ENCODE assay signal across 25 cellular contexts in the genomic region with DNA sequence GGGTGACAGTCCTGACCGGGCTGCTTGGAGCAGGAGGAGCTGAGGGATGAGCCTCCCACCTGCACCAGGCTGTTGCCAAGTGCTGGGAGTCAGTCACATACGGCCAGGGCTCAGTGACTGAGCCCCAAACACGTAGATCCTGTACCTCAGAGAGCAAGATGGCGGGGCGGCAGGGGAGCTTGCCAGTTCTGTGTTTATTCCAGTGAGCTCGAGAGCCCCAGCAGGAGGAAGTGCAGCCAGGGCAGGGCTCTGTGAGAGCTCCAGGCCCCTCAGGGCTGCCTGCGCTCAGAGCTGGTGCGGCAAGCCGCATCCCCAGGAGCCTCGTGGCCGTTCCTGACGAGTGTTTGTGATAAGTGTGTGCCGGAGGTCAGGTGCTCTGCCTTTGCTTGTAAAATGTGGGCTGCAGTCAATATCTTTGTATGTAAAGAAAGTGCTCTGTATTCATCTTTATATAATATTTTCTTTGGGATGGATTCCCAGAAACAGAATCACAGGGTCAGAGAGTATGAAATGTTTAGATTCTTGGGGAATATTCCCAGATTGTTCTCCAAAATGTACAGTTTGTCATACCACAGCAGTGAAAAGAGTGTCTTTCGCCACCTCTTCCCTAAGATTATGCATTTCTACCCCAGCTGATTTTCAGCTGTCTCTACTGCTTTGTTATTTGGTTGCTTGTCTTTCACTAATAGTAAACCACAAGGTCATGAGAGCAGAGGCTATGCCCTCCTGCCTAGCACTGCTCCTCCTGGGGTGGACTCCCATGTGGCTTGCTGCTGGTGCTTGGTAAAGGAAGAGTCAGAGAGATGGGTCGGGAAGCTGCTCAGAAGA. TPM values are rescaled to one million over a fixed set of nuclear protein-coding genes. Genes with fewer than 3 reads are reported as not detected.
DNase-seq lines count a peak whose midpoint lies in the region; ATAC-seq and TF ChIP-seq lines count a peak whose summit lies in the region.
"Had no signal": no experiment of that assay in that cellular context is flagged by ENCODE, and none has a peak within 500 bp of the region (broad histone marks: within the 10 kb centered on the region; RNA-seq: fewer than 3 reads in every experiment).

No MANE protein-coding gene starts in this region.

- no peak overlapping the region for H2AK5ac ChIP-seq in H9 (ENCODE audit: insufficient read length, low read length)

- H3K27me3 Mint-ChIP-seq in activated CD8-positive, alpha-beta T cell treated with anti-CD3 and anti-CD28 coated beads, Interleukin-2, amount 10 ng/mL, durations not matched to agents 7 days and 5 days (ENCODE audit: low read depth), result no peaks in the 10 kb centered on the region
- H3K27me3 Mint-ChIP-seq in activated CD8-positive, alpha-beta T cell treated with anti-CD3 and anti-CD28 coated beads for 36 hours, result no peaks in the 10 kb centered on the region
- no peaks in the 10 kb centered on the region for H3K27me3 Mint-ChIP-seq in H9 (ENCODE audit: low read depth)
- no peaks in the 10 kb centered on the region for H3K27me3 Mint-ChIP-seq in CD4-positive, alpha-beta T cell
- H3K27me3 Mint-ChIP-seq: activated CD4-positive, alpha-beta memory T cell treated with anti-CD3 and anti-CD28 coated beads, Interleukin-2, amount 10 ng/mL, durations not matched to agents 7 days and 5 days; activated naive CD8-positive, alpha-beta T cell treated with anti-CD3 and anti-CD28 coated beads, Interleukin-2, amount 10 ng/mL, durations not matched to agents 7 days and 5 days; dendritic cell treated with granulocyte-macrophage colony-stimulating factor and Interleukin-4, amounts not matched to agents 40 ng/mL and 50 ng/mL, for 4 days; natural killer cell treated with Interleukin-12 subunit alpha and Interleukin-12 subunit beta and Interleukin-15 and Interleukin-18, amount 100 ng/mL, for 72 hours had no signal

- H3K56ac ChIP-seq in H9 (ENCODE audit: insufficient read length, low read depth, low read length), result no peak overlapping the region

- CTCF ChIA-PET in activated CD8-positive, alpha-beta T cell treated with anti-CD3 and anti-CD28 coated beads, Interleukin-2, amount 10 ng/mL, durations not matched to agents 7 days and 5 days (lab: Charles Lee), result interaction anchor here (0.7 kb wide), 1 partner anchor 52 kb away, joined by 3 read pairs; no protein-coding TSS in a partner anchor
- CTCF ChIA-PET in activated CD8-positive, alpha-beta T cell treated with anti-CD3 and anti-CD28 coated beads for 36 hours (lab: Charles Lee), result interaction anchor here (1.1 to 1.2 kb wide), 2 partner anchors 45 to 60 kb away, joined by 3 to 4 read pairs; no protein-coding TSS in a partner anchor
- CTCF ChIA-PET in CD4-positive, alpha-beta T cell (lab: Charles Lee), result no interaction called here

- H3K4me1 ChIP-seq in H9 (ENCODE audit: insufficient read depth, low read length) (no peaks in the 10 kb centered on the region), foreskin keratinocyte (no peaks in the 10 kb centered on the region)

- H3K9me3 ChIP-seq in H9 (ENCODE audit: control insufficient read depth, low read depth, low read length) (no peaks in the 10 kb centered on the region), neural cell (ENCODE audit: low read length) (no peaks in the 10 kb centered on the region)
- no peaks in the 10 kb centered on the region for H3K9me3 ChIP-seq in CD4-positive, alpha-beta T cell (ENCODE audit: control insufficient read depth, low read length)
- H3K9me3 ChIP-seq: esophagus muscularis mucosa, ovary had no signal

- H3K9me3 Mint-ChIP-seq in activated CD8-positive, alpha-beta T cell treated with anti-CD3 and anti-CD28 coated beads, Interleukin-2, amount 10 ng/mL, durations not matched to agents 7 days and 5 days (ENCODE audit: insufficient read depth), result no peaks in the 10 kb centered on the region
- no peaks in the 10 kb centered on the region for H3K9me3 Mint-ChIP-seq in activated CD8-positive, alpha-beta T cell treated with anti-CD3 and anti-CD28 coated beads for 36 hours
- H3K9me3 Mint-ChIP-seq in H9, result no peaks in the 10 kb centered on the region
- no peaks in the 10 kb centered on the region for H3K9me3 Mint-ChIP-seq in CD4-positive, alpha-beta T cell
- H3K9me3 Mint-ChIP-seq: activated CD4-positive, alpha-beta memory T cell treated with anti-CD3 and anti-CD28 coated beads, Interleukin-2, amount 10 ng/mL, durations not matched to agents 7 days and 5 days; activated naive CD8-positive, alpha-beta T cell treated with anti-CD3 and anti-CD28 coated beads, Interleukin-2, amount 10 ng/mL, durations not matched to agents 7 days and 5 days; dendritic cell treated with granulocyte-macrophage colony-stimulating factor and Interleukin-4, amounts not matched to agents 40 ng/mL and 50 ng/mL, for 4 days; natural killer cell treated with Interleukin-12 subunit alpha and Interleukin-12 subunit beta and Interleukin-15 and Interleukin-18, amount 100 ng/mL, for 72 hours had no signal

- H3K23me2 ChIP-seq in H9 (ENCODE audit: insufficient read length, low read depth, low read length, poor library complexity, severe bottlenecking), result no peaks in the 10 kb centered on the region

- H2BK15ac ChIP-seq in H9 (ENCODE audit: low read depth, low read length), result no peak overlapping the region

- no peak overlapping the region for H3K14ac ChIP-seq in H9 (ENCODE audit: insufficient read depth, low read length)

- H4K8ac ChIP-seq in H9 (replicated peaks; ENCODE audit: insufficient read length, low read depth, low read length), result no peak overlapping the region

- POLR2A ChIA-PET in activated CD8-positive, alpha-beta T cell treated with anti-CD3 and anti-CD28 coated beads, Interleukin-2, amount 10 ng/mL, durations not matched to agents 7 days and 5 days (lab: Charles Lee), result no interaction called here
- POLR2A ChIA-PET in activated CD8-positive, alpha-beta T cell treated with anti-CD3 and anti-CD28 coated beads for 36 hours (lab: Charles Lee), result interaction anchor here (0.8 to 1.4 kb wide), 2 partner anchors 7 to 213 kb away, joined by 3 read pairs; no protein-coding TSS in a partner anchor
- POLR2A ChIA-PET in CD4-positive, alpha-beta T cell (lab: Charles Lee), result no interaction called here

- no peak for ATAC-seq in activated CD8-positive, alpha-beta T cell treated with anti-CD3 and anti-CD28 coated beads, Interleukin-2, amount 10 ng/mL, durations not matched to agents 7 days and 5 days
- no peak for ATAC-seq in activated CD8-positive, alpha-beta T cell treated with anti-CD3 and anti-CD28 coated beads for 36 hours
- ATAC-seq in foreskin keratinocyte, result no peak
- no peak for ATAC-seq in CD4-positive, alpha-beta T cell (ENCODE audit: poor library complexity)
- ATAC-seq: Panc1 had no signal

- no peak overlapping the region for H2BK120ac ChIP-seq in H9 (ENCODE audit: low read depth, low read length, poor library complexity, severe bottlenecking)

- H2BK5ac ChIP-seq in H9 (ENCODE audit: insufficient read length, low read length), result no peak overlapping the region

- H3K27me3 ChIP-seq in H9 (ENCODE audit: insufficient read depth, low read length), result no peaks in the 10 kb centered on the region
- H3K27me3 ChIP-seq in neural cell (ENCODE audit: insufficient read depth, low read depth, low read length), result no peaks in the 10 kb centered on the region
- H3K27me3 ChIP-seq in foreskin keratinocyte, result no peaks in the 10 kb centered on the region
- H3K27me3 ChIP-seq in CD4-positive, alpha-beta T cell (ENCODE audit: control insufficient read depth, insufficient read depth, low read length), result no peaks in the 10 kb centered on the region
- H3K27me3 ChIP-seq: esophagus muscularis mucosa, ovary had no signal

- H4K5ac ChIP-seq in H9 (ENCODE audit: insufficient read length, low read depth, low read length), result no peak overlapping the region

- no peak overlapping the region for H2BK12ac ChIP-seq in H9 (ENCODE audit: insufficient read length, low read depth, low read length)

- no peak overlapping the region for H4K91ac ChIP-seq in H9 (ENCODE audit: insufficient read length, low read depth, low read length)

- TF ChIP-seq EP300 in neural cell (conservative IDR thresholded peaks at IDR 0.05; ENCODE audit: poor library complexity, severe bottlenecking), result no peak

- no peak overlapping the region for H3K4ac ChIP-seq in H9 (ENCODE audit: low read depth, low read length)

- H4K20me1 ChIP-seq in H9 (ENCODE audit: control insufficient read depth, insufficient read depth, insufficient read length) (no peaks in the 10 kb centered on the region), neural cell (ENCODE audit: insufficient read depth) (no peaks in the 10 kb centered on the region)

- peaks cover 83% of the 10 kb centered on the region for H3K36me3 Mint-ChIP-seq in activated CD8-positive, alpha-beta T cell treated with anti-CD3 and anti-CD28 coated beads, Interleukin-2, amount 10 ng/mL, durations not matched to agents 7 days and 5 days (ENCODE audit: low read depth)
- peaks cover 83% of the 10 kb centered on the region for H3K36me3 Mint-ChIP-seq in activated CD8-positive, alpha-beta T cell treated with anti-CD3 and anti-CD28 coated beads for 36 hours (ENCODE audit: low read depth)
- H3K36me3 Mint-ChIP-seq in H9 (ENCODE audit: insufficient read depth in 1 of 3, low read depth in 3 of 3), result peaks cover 43 to 88% (median 86%) of the 10 kb centered on the region in 3 experiments; a peak in 6 of 7 replicates
- H3K36me3 Mint-ChIP-seq in CD4-positive, alpha-beta T cell (ENCODE audit: low read depth), result peaks cover 72% of the 10 kb centered on the region

- H3T11ph ChIP-seq in H9 (ENCODE audit: low read length), result no peak overlapping the region

- H3K27ac ChIP-seq in H9 (ENCODE audit: insufficient read length, low read depth, low read length) (no peak overlapping the region), neural cell (ENCODE audit: low read length) (peak overlapping the region; percentile 39), foreskin keratinocyte (no peak overlapping the region)
- no peak overlapping the region for H3K27ac ChIP-seq in CD4-positive, alpha-beta T cell (ENCODE audit: low read depth, low read length)
- H3K27ac ChIP-seq: esophagus muscularis mucosa, ovary had no signal

- H3K9ac ChIP-seq in H9 (ENCODE audit: extremely low read depth, insufficient read length, low read length) (no peak overlapping the region), neural cell (ENCODE audit: low read length) (no peak overlapping the region)

- no peak for DNase-seq in activated CD8-positive, alpha-beta T cell treated with anti-CD3 and anti-CD28 coated beads, Interleukin-2, amount 10 ng/mL, durations not matched to agents 7 days and 5 days
- DNase-seq in activated CD8-positive, alpha-beta T cell treated with anti-CD3 and anti-CD28 coated beads for 36 hours, result no peak
- DNase-seq in H9 (no peak), cerebellar cortex (ENCODE audit: low spot score) (peak; percentile 54), foreskin keratinocyte (no peak)
- no peak for DNase-seq in activated CD8-positive, alpha-beta memory T cell treated with anti-CD3 and anti-CD28 coated beads, Interleukin-2, amount 50 U/mL, for 4 hours
- no peak for DNase-seq in CD4-positive, alpha-beta T cell
- DNase-seq: activated CD4-positive, alpha-beta memory T cell treated with anti-CD3 and anti-CD28 coated beads, Interleukin-2, amount 10 ng/mL, durations not matched to agents 7 days and 5 days; activated effector memory CD4-positive, alpha-beta T cell treated with Interleukin-2 at 50 U/mL for 16 hours; activated naive CD8-positive, alpha-beta T cell treated with anti-CD3 and anti-CD28 coated beads, Interleukin-2, amount 10 ng/mL, durations not matched to agents 7 days and 5 days; central memory CD4-positive, alpha-beta T cell; foreskin fibroblast; KBM-7; NCI-H2029; NCI-H226; NCI-H774; ovary; SIG-M5; stimulated activated naive CD4-positive, alpha-beta T cell treated with Interleukin-2 at 50 U/mL for 16 hours had no signal

- H2AFZ ChIP-seq in H9 (ENCODE audit: low read length), result no peak overlapping the region
- no peak overlapping the region for H2AFZ ChIP-seq in neural cell (ENCODE audit: low read depth, low read length)

- H3K36me3 ChIP-seq in neural cell (ENCODE audit: insufficient read depth, low read length), result peaks cover 18% of the 10 kb centered on the region
- H3K36me3 ChIP-seq: ovary had no signal

- no peaks in the 10 kb centered on the region for H3F3A ChIP-seq in neural cell (ENCODE audit: insufficient read depth, low read length, poor library complexity, severe bottlenecking)

- WGBS in H9 (ENCODE audit: extremely low coverage, insufficient read length, low lambda C conversion rate), result no CpG with 5 or more reads among the region's 15 CpGs

- no peaks in the 10 kb centered on the region for H3K9me2 ChIP-seq in neural cell (ENCODE audit: insufficient read depth, low read length)

- H3K27ac Mint-ChIP-seq in activated CD8-positive, alpha-beta T cell treated with anti-CD3 and anti-CD28 coated beads, Interleukin-2, amount 10 ng/mL, durations not matched to agents 7 days and 5 days, result peak overlapping the region; percentile 25
- H3K27ac Mint-ChIP-seq in activated CD8-positive, alpha-beta T cell treated with anti-CD3 and anti-CD28 coated beads for 36 hours, result no peak overlapping the region
- peak overlapping the region in 2 of 3 experiments; percentile 24 to 65; a peak in 2 of 7 replicates for H3K27ac Mint-ChIP-seq in H9
- H3K27ac Mint-ChIP-seq in CD4-positive, alpha-beta T cell, result no peak overlapping the region
- H3K27ac Mint-ChIP-seq: activated CD4-positive, alpha-beta memory T cell treated with anti-CD3 and anti-CD28 coated beads, Interleukin-2, amount 10 ng/mL, durations not matched to agents 7 days and 5 days; activated naive CD8-positive, alpha-beta T cell treated with anti-CD3 and anti-CD28 coated beads, Interleukin-2, amount 10 ng/mL, durations not matched to agents 7 days and 5 days; dendritic cell treated with granulocyte-macrophage colony-stimulating factor and Interleukin-4, amounts not matched to agents 40 ng/mL and 50 ng/mL, for 4 days; natural killer cell treated with Interleukin-12 subunit alpha and Interleukin-12 subunit beta and Interleukin-15 and Interleukin-18, amount 100 ng/mL, for 72 hours had no signal

- no peak overlapping the region for H3K18ac ChIP-seq in H9 (ENCODE audit: insufficient read length, low read depth, low read length)

- H3K79me2 ChIP-seq in H9 (ENCODE audit: insufficient read depth, low read length) (no peaks in the 10 kb centered on the region), neural cell (replicated peaks; ENCODE audit: insufficient read depth, low read length) (no peaks in the 10 kb centered on the region)

- no peak overlapping the region for H3K4me3 Mint-ChIP-seq in activated CD8-positive, alpha-beta T cell treated with anti-CD3 and anti-CD28 coated beads, Interleukin-2, amount 10 ng/mL, durations not matched to agents 7 days and 5 days
- H3K4me3 Mint-ChIP-seq in activated CD8-positive, alpha-beta T cell treated with anti-CD3 and anti-CD28 coated beads for 36 hours, result no peak overlapping the region
- H3K4me3 Mint-ChIP-seq in H9, result no peak overlapping the region
- no peak overlapping the region for H3K4me3 Mint-ChIP-seq in CD4-positive, alpha-beta T cell
- H3K4me3 Mint-ChIP-seq: activated CD4-positive, alpha-beta memory T cell treated with anti-CD3 and anti-CD28 coated beads, Interleukin-2, amount 10 ng/mL, durations not matched to agents 7 days and 5 days; activated naive CD8-positive, alpha-beta T cell treated with anti-CD3 and anti-CD28 coated beads, Interleukin-2, amount 10 ng/mL, durations not matched to agents 7 days and 5 days; dendritic cell treated with granulocyte-macrophage colony-stimulating factor and Interleukin-4, amounts not matched to agents 40 ng/mL and 50 ng/mL, for 4 days; natural killer cell treated with Interleukin-12 subunit alpha and Interleukin-12 subunit beta and Interleukin-15 and Interleukin-18, amount 100 ng/mL, for 72 hours had no signal

- H3K4me1 Mint-ChIP-seq in activated CD8-positive, alpha-beta T cell treated with anti-CD3 and anti-CD28 coated beads, Interleukin-2, amount 10 ng/mL, durations not matched to agents 7 days and 5 days (ENCODE audit: low read depth), result no peaks in the 10 kb centered on the region
- H3K4me1 Mint-ChIP-seq in activated CD8-positive, alpha-beta T cell treated with anti-CD3 and anti-CD28 coated beads for 36 hours (ENCODE audit: low read depth), result no peaks in the 10 kb centered on the region
- no peaks in the 10 kb centered on the region for H3K4me1 Mint-ChIP-seq in H9
- H3K4me1 Mint-ChIP-seq in CD4-positive, alpha-beta T cell (ENCODE audit: low read depth), result no peaks in the 10 kb centered on the region
- H3K4me1 Mint-ChIP-seq: activated CD4-positive, alpha-beta memory T cell treated with anti-CD3 and anti-CD28 coated beads, Interleukin-2, amount 10 ng/mL, durations not matched to agents 7 days and 5 days had no signal

- H3K4me2 ChIP-seq in H9 (ENCODE audit: insufficient read depth, insufficient read length, low read length), result no peak overlapping the region
- H3K4me2 ChIP-seq in neural cell (ENCODE audit: low read length), result no peak overlapping the region
- H3K4me2 ChIP-seq: smooth muscle cell had no signal

- H3K79me1 ChIP-seq in H9 (ENCODE audit: insufficient read depth, low read depth, low read length, poor library complexity, severe bottlenecking), result no peaks in the 10 kb centered on the region

- H2BK20ac ChIP-seq in H9 (ENCODE audit: low read depth, low read length, poor library complexity, severe bottlenecking), result no peak overlapping the region

- H3K4me3 ChIP-seq in neural cell (ENCODE audit: low read length), result no peak overlapping the region
- H3K4me3 ChIP-seq: esophagus muscularis mucosa, ovary, smooth muscle cell had no signal

- H3K23ac ChIP-seq in H9 (ENCODE audit: insufficient read length, low read depth, low read length), result no peak overlapping the region

- intact Hi-C loops in activated CD8-positive, alpha-beta T cell treated with anti-CD3 and anti-CD28 coated beads for 36 hours (cut with micrococcal nuclease), result no loop called here
- intact Hi-C loops in CD4-positive, alpha-beta T cell (cut with DNase I, micrococcal nuclease), result no loop called here

- no peak for TF ChIP-seq RAD21 in neural cell (conservative IDR thresholded peaks at IDR 0.05)

- no peak for TF ChIP-seq CTCF in activated CD8-positive, alpha-beta T cell treated with anti-CD3 and anti-CD28 coated beads for 36 hours (IDR thresholded peaks at IDR 0.05)
- TF ChIP-seq CTCF in H9 (conservative IDR thresholded peaks at IDR 0.05), result no peak
- TF ChIP-seq CTCF in neural cell (IDR thresholded peaks at IDR 0.05; ENCODE audit: poor library complexity, severe bottlenecking), result no peak
- TF ChIP-seq CTCF in foreskin keratinocyte (conservative IDR thresholded peaks at IDR 0.05), result no peak
- no peak for TF ChIP-seq CTCF in CD4-positive, alpha-beta T cell (IDR thresholded peaks at IDR 0.05)

RNA-seq across cellular contexts. Expression of gene NELFA, which starts 50.3 kb away (rescaled TPM):
- 10 to 100 TPM; 32.2 to 35.6 TPM for total RNA-seq in activated CD8-positive, alpha-beta T cell treated with anti-CD3 and anti-CD28 coated beads, Interleukin-2, amount 10 ng/mL, durations not matched to agents 7 days and 5 days
- 10 to 100 TPM; 43.9 to 46.3 TPM for total RNA-seq in activated CD8-positive, alpha-beta T cell treated with anti-CD3 and anti-CD28 coated beads for 36 hours
- 54.0 and 55.0 TPM in 2 replicates for total RNA-seq in H9 (2021)
- 40.5 and 56.7 TPM in 2 replicates for polyA plus RNA-seq in neural cell
- polyA minus RNA-seq in neural cell, result 48.6 and 57.2 TPM in 2 replicates
- 22.9 and 25.5 TPM in 2 replicates for total RNA-seq in foreskin keratinocyte
- 21.0 and 24.4 TPM in 2 replicates for polyA plus RNA-seq in foreskin keratinocyte
- total RNA-seq in CD4-positive, alpha-beta T cell, result 10 to 100 TPM; 39.9 to 40.1 TPM

Comparison
In these comparisons a context has a peak if more than half of its experiments do, and no peak if none do; other contexts are left out.
1. H3K27ac Mint-ChIP-seq: peak in activated CD8-positive, alpha-beta T cell treated with anti-CD3 and anti-CD28 coated beads, Interleukin-2, amount 10 ng/mL, durations not matched to agents 7 days and 5 days (single experiment) and H9 (2 of 3); none in activated CD8-positive, alpha-beta T cell treated with anti-CD3 and anti-CD28 coated beads for 36 hours (single experiment) and CD4-positive, alpha-beta T cell (single experiment).